1 cellular context compared by ENCODE assay signal in the genomic region with DNA sequence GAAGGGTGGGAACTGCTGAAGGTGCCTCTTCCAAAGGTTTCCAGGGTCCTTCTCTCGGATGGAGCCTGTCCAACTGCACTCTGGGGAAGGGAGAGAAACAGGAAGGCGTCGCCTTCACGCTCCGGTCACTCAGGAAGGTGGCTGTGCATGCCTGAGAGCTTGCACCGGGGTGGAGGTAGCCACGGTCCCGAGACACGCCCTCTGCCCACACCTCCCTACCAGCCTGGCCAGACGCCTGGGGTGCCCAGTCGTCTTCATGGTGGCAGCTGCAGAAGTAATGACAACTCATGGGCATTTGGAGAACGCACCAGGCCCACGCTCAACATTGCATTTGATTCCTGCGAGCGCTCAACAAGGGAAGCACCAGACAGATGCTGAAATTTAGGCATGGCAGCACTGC.
TF ChIP-seq lines count a peak whose summit lies in the region.

No MANE protein-coding gene starts in this region.

TF ChIP-seq in IMR-90, 13 proteins besides CTCF, POLR2A, EP300 and RAD21 (continued from another document):
- TF ChIP-seq, protein P1, sequence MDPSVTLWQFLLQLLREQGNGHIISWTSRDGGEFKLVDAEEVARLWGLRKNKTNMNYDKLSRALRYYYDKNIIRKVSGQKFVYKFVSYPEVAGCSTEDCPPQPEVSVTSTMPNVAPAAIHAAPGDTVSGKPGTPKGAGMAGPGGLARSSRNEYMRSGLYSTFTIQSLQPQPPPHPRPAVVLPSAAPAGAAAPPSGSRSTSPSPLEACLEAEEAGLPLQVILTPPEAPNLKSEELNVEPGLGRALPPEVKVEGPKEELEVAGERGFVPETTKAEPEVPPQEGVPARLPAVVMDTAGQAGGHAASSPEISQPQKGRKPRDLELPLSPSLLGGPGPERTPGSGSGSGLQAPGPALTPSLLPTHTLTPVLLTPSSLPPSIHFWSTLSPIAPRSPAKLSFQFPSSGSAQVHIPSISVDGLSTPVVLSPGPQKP (IDR thresholded peaks at IDR 0.05; ENCODE audit: borderline replicate concordance, low read depth, low read length), result no peak
- TF ChIP-seq MAFK (IDR thresholded peaks at IDR 0.05; ENCODE audit: low read depth, low read length) (no peak), RFX5 (IDR thresholded peaks at IDR 0.05; ENCODE audit: low read depth, low read length) (no peak), NFE2L2 (IDR thresholded peaks at IDR 0.05; ENCODE audit: low read depth, low read length) (no peak), MAZ (IDR thresholded peaks at IDR 0.05; ENCODE audit: borderline replicate concordance, low read depth, low read length) (no peak), CHD1 (IDR thresholded peaks at IDR 0.05; ENCODE audit: low read depth, low read length) (no peak)
- TF ChIP-seq, protein P2, sequence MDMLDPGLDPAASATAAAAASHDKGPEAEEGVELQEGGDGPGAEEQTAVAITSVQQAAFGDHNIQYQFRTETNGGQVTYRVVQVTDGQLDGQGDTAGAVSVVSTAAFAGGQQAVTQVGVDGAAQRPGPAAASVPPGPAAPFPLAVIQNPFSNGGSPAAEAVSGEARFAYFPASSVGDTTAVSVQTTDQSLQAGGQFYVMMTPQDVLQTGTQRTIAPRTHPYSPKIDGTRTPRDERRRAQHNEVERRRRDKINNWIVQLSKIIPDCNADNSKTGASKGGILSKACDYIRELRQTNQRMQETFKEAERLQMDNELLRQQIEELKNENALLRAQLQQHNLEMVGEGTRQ (IDR thresholded peaks at IDR 0.05; ENCODE audit: low read depth, low read length), result no peak
